Comparison of ENCODE assay signal across 8 cellular contexts in the genomic region with DNA sequence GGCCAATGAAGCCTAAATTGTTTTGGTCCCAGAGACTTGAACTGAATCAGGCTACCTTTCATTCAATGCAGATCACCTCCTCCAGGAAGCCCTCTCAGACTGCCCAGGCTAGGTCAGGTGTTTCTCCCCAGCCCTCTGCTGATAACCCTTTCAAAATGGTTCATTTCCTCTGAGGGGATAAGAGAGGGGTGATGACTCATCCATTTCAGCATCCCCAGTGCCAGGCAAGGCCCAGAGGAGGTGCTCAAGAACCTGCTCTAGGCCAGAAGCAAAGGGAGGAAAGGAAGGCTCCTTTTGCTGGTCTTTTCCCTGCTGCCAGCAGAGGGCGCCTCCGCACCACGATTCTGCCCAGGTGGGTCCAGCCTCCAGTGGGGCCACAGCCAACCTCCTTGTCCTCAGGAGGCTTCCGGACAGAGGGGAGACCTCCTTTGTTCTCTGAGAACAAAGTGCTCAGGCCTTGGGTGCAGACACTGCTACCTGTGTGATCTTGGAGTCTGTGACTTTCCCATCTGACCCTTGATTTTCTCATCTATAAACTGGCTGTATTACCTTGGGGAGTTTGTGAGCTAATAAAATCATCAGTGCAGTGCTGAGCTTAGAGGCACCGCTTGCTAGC. TPM values are rescaled to one million over a fixed set of nuclear protein-coding genes. Genes with fewer than 3 reads are reported as not detected.
A peak's percentile ranks its signal among the peaks of the same experiment; 100 is the strongest.
DNase-seq lines count a peak whose midpoint lies in the region; ATAC-seq and TF ChIP-seq lines count a peak whose summit lies in the region.

No MANE protein-coding gene starts in this region.

- intact Hi-C loops in naive thymus-derived CD4-positive, alpha-beta T cell (cut with micrococcal nuclease): loop anchor here in 1 of 2 donors (2.0 kb wide), 1 partner anchor 1081 kb away; no protein-coding TSS in a partner anchor

- H3K4me3 ChIP-seq in BE2C (ENCODE audit: low read depth, low read length) (no peak overlapping the region), NT2/D1 (ENCODE audit: insufficient read length, low read depth) (no peak overlapping the region)
- no peak overlapping the region for H3K4me3 ChIP-seq in naive thymus-derived CD4-positive, alpha-beta T cell (ENCODE audit: low read length)

- peaks cover 0 to 3% (median 0%) of the 10 kb centered on the region in 5 donors for H3K36me3 Mint-ChIP-seq in naive thymus-derived CD4-positive, alpha-beta T cell
- H3K36me3 Mint-ChIP-seq in stimulated activated effector memory CD8-positive, alpha-beta T cell treated with anti-CD3 and anti-CD28 coated beads, Interleukin-12 subunit alpha, Interleukin-12 subunit beta, amount 100 ng/mL, for 72 hours: no peaks in the 10 kb centered on the region

- DNase-seq in BE2C: peak; percentile 66
- DNase-seq in HCEC 1CT: peak; percentile 77
- peak; percentile 84 for DNase-seq in NT2/D1 (ENCODE audit: low read depth, low spot score)
- DNase-seq in activated CD8-positive, alpha-beta memory T cell treated with anti-CD3 and anti-CD28 coated beads, Interleukin-2, amount 50 U/mL, for 24 hours (ENCODE audit: extremely low read depth): peak; percentile 25
- peak; percentile 45 for DNase-seq in epithelial cell of prostate (ENCODE audit: low read depth, low spot score)
- peak; percentile 5 to 64 (median 44) for DNase-seq in naive thymus-derived CD4-positive, alpha-beta T cell
- peak; percentile 47 to 77 for DNase-seq in stimulated activated effector memory CD8-positive, alpha-beta T cell treated with anti-CD3 and anti-CD28 coated beads, Interleukin-12 subunit alpha, Interleukin-12 subunit beta, amount 100 ng/mL, for 72 hours (ENCODE audit: low spot score in 2 of 2)
- no peak for DNase-seq in NCI-H1048 (lab: John Stamatoyannopoulos, UW)

- no peak overlapping the region for H3K4me3 Mint-ChIP-seq in naive thymus-derived CD4-positive, alpha-beta T cell
- no peak overlapping the region for H3K4me3 Mint-ChIP-seq in stimulated activated effector memory CD8-positive, alpha-beta T cell treated with anti-CD3 and anti-CD28 coated beads, Interleukin-12 subunit alpha, Interleukin-12 subunit beta, amount 100 ng/mL, for 72 hours

- no peak overlapping the region for H3K27ac Mint-ChIP-seq in naive thymus-derived CD4-positive, alpha-beta T cell
- no peak overlapping the region for H3K27ac Mint-ChIP-seq in stimulated activated effector memory CD8-positive, alpha-beta T cell treated with anti-CD3 and anti-CD28 coated beads, Interleukin-12 subunit alpha, Interleukin-12 subunit beta, amount 100 ng/mL, for 72 hours

- no peak overlapping the region for H3K9ac ChIP-seq in NT2/D1 (ENCODE audit: insufficient read length, low read depth)

- H3K4me1 ChIP-seq in BE2C (no peaks in the 10 kb centered on the region), NT2/D1 (ENCODE audit: insufficient read depth, insufficient read length) (peaks cover 2% of the 10 kb centered on the region)
- no peaks in the 10 kb centered on the region for H3K4me1 ChIP-seq in naive thymus-derived CD4-positive, alpha-beta T cell (ENCODE audit: control insufficient read depth in 2 of 2, insufficient read depth in 2 of 2, low read length in 2 of 2)

- no peaks in the 10 kb centered on the region for H3K4me1 Mint-ChIP-seq in naive thymus-derived CD4-positive, alpha-beta T cell
- H3K4me1 Mint-ChIP-seq in stimulated activated effector memory CD8-positive, alpha-beta T cell treated with anti-CD3 and anti-CD28 coated beads, Interleukin-12 subunit alpha, Interleukin-12 subunit beta, amount 100 ng/mL, for 72 hours: peaks cover 6% of the 10 kb centered on the region

- peaks cover 0 to 12% (median 0%) of the 10 kb centered on the region in 11 donors for H3K9me3 Mint-ChIP-seq in naive thymus-derived CD4-positive, alpha-beta T cell
- no peaks in the 10 kb centered on the region for H3K9me3 Mint-ChIP-seq in stimulated activated effector memory CD8-positive, alpha-beta T cell treated with anti-CD3 and anti-CD28 coated beads, Interleukin-12 subunit alpha, Interleukin-12 subunit beta, amount 100 ng/mL, for 72 hours

- CTCF ChIA-PET in naive thymus-derived CD4-positive, alpha-beta T cell (lab: Charles Lee): interaction anchor here (0.6 to 0.9 kb wide), 5 partner anchors 8 to 626 kb away, joined by 3 to 5 read pairs (median 3); no protein-coding TSS in a partner anchor

- H3K27me3 Mint-ChIP-seq in naive thymus-derived CD4-positive, alpha-beta T cell: peaks cover 0 to 8% (median 5%) of the 10 kb centered on the region in 5 donors

- H3K27ac ChIP-seq in epithelial cell of prostate: no peak overlapping the region
- no peak overlapping the region for H3K27ac ChIP-seq in naive thymus-derived CD4-positive, alpha-beta T cell (ENCODE audit: low read depth, low read length)

- peak; percentile 78 for ATAC-seq in naive thymus-derived CD4-positive, alpha-beta T cell
- peak; percentile 84 for ATAC-seq in stimulated activated effector memory CD8-positive, alpha-beta T cell treated with anti-CD3 and anti-CD28 coated beads, Interleukin-12 subunit alpha, Interleukin-12 subunit beta, amount 100 ng/mL, for 72 hours

- H3K27me3 ChIP-seq in BE2C: no peaks in the 10 kb centered on the region
- H3K27me3 ChIP-seq in NT2/D1 (ENCODE audit: insufficient read depth, insufficient read length): no peaks in the 10 kb centered on the region
- H3K27me3 ChIP-seq in naive thymus-derived CD4-positive, alpha-beta T cell (ENCODE audit: control insufficient read depth in 2 of 2, insufficient read depth in 2 of 2, low read length in 2 of 2): no peaks in the 10 kb centered on the region

- TF ChIP-seq CTCF in BE2C (IDR thresholded peaks at IDR 0.05; ENCODE audit: low read depth, low read length): peak; percentile 81

- H3K9me3 ChIP-seq in BE2C: no peaks in the 10 kb centered on the region
- H3K9me3 ChIP-seq in NT2/D1 (ENCODE audit: insufficient read depth, low read length): peaks cover 14% of the 10 kb centered on the region; the same call in 1 of the 2 replicates
- no peaks in the 10 kb centered on the region for H3K9me3 ChIP-seq in naive thymus-derived CD4-positive, alpha-beta T cell (ENCODE audit: control insufficient read depth in 2 of 3, low read length in 3 of 3)

- POLR2A ChIA-PET in naive thymus-derived CD4-positive, alpha-beta T cell (lab: Charles Lee): no interaction called here

- H3K36me3 ChIP-seq in BE2C (no peaks in the 10 kb centered on the region), NT2/D1 (ENCODE audit: insufficient read depth, insufficient read length, low read length) (no peaks in the 10 kb centered on the region)
- H3K36me3 ChIP-seq in naive thymus-derived CD4-positive, alpha-beta T cell (ENCODE audit: control insufficient read depth in 2 of 3, insufficient read depth in 3 of 3, low read length in 3 of 3): no peaks in the 10 kb centered on the region

RNA-seq across cellular contexts. Expression of gene ARHGEF10L, which starts 45.3 kb away (rescaled TPM):
- 15.4 TPM for polyA plus RNA-seq in BE2C (2012; ENCODE audit: insufficient read depth, insufficient read length, low read depth)
- total RNA-seq in naive thymus-derived CD4-positive, alpha-beta T cell: 10 to 100 TPM in 1 of 5 experiments, under 1 TPM in 3, not detected in 1; 0.59 to 19.7 (median 0.84) TPM
- polyA plus RNA-seq in naive thymus-derived CD4-positive, alpha-beta T cell: not detected

RNA-seq across cellular contexts. Expression of gene RCC2, which starts 54.7 kb away (rescaled TPM):
- 67.9 TPM for polyA plus RNA-seq in BE2C (2012; ENCODE audit: insufficient read depth, insufficient read length, low read depth)
- 100 to 1,000 TPM in 1 of 5 experiments, 10 to 100 TPM in 4; 42.1 to 130 (median 46.0) TPM for total RNA-seq in naive thymus-derived CD4-positive, alpha-beta T cell
- polyA plus RNA-seq in naive thymus-derived CD4-positive, alpha-beta T cell: 10 to 100 TPM; 12.0 to 21.7 TPM
